In genomic region chr3:12286927-12287726, GRCh38 we compare ENCODE assay signal across 8 cellular contexts. TPM values are rescaled to one million over a fixed set of nuclear protein-coding genes. Genes with fewer than 3 reads are reported as not detected.
DNase-seq lines count a peak whose midpoint lies in the region; ATAC-seq and TF ChIP-seq lines count a peak whose summit lies in the region.

No MANE protein-coding gene starts in this region.

- no peaks in the 10 kb centered on the region for H3K9me3 ChIP-seq in mucosa of stomach (ENCODE audit: control insufficient read depth, low read length)

- TF ChIP-seq POLR2A in erythroblast (IDR thresholded peaks at IDR 0.05; ENCODE audit: low read length), result no peak

- DNase-seq in Calu3 (peak; percentile 68), LoVo (ENCODE audit: low spot score) (peak; percentile 42), G401 (ENCODE audit: low spot score) (no peak), erythroblast (lab: John Stamatoyannopoulos, UW) (no peak)
- DNase-seq in effector memory CD8-positive, alpha-beta T cell, result no peak
- DNase-seq in stimulated activated CD4-positive, alpha-beta T cell treated with anti-CD3 and anti-CD28 coated beads, Interleukin-4, amount 100 ng/mL, for 24 hours, result no peak

- H3K36me3 ChIP-seq in mucosa of stomach (ENCODE audit: control insufficient read depth, insufficient read depth, low read length), result no peaks in the 10 kb centered on the region

- peak overlapping the region; percentile 81 for H3K4me3 Mint-ChIP-seq in Calu3 (ENCODE audit: low read depth, unreplicated experiment)
- H3K4me3 Mint-ChIP-seq in effector memory CD8-positive, alpha-beta T cell, result peak overlapping the region; percentile 57 to 69

- intact Hi-C loops in Calu3 (cut with micrococcal nuclease; ENCODE audit: unreplicated experiment), result loop anchor here (5.0 kb wide), 4 partner anchors 65 to 195 kb away; partner anchors contain the start of gene TSEN2

- H3K4me1 Mint-ChIP-seq in Calu3 (ENCODE audit: low read depth, unreplicated experiment), result peaks cover 10% of the 10 kb centered on the region
- H3K4me1 Mint-ChIP-seq in effector memory CD8-positive, alpha-beta T cell (ENCODE audit: low read depth in 2 of 2), result no peaks in the 10 kb centered on the region

- CTCF ChIA-PET in Calu3 (lab: Charles Lee), result interaction anchor here (0.7 to 0.9 kb wide), 3 partner anchors 9 to 526 kb away, joined by 3 read pairs; no protein-coding TSS in a partner anchor

- no peak overlapping the region for H3K4me3 ChIP-seq in mucosa of stomach (ENCODE audit: low read length)

- peak overlapping the region; percentile 49 for H3K9ac ChIP-seq in mucosa of stomach (ENCODE audit: low read length)

- no peaks in the 10 kb centered on the region for H3K27me3 Mint-ChIP-seq in Calu3 (ENCODE audit: unreplicated experiment)
- H3K27me3 Mint-ChIP-seq in effector memory CD8-positive, alpha-beta T cell, result peaks cover 40 to 47% of the 10 kb centered on the region in 2 donors

- BruUV-seq in Calu3 (replicated peaks; lab: Mats Ljungman, UMichigan), result TSS peak; percentile 47

- no peaks in the 10 kb centered on the region for H3K27me3 ChIP-seq in mucosa of stomach (ENCODE audit: control insufficient read depth, insufficient read depth, low read length)

- ATAC-seq in effector memory CD8-positive, alpha-beta T cell (replicated peaks), result peak; percentile 12
- ATAC-seq in GM21526 (IDR thresholded peaks at IDR 0.05; ENCODE audit: low FRiP score, unreplicated experiment), result no peak

- no peak for TF ChIP-seq CTCF in Calu3 (IDR thresholded peaks at IDR 0.05; ENCODE audit: unreplicated experiment)

- H3K4me1 ChIP-seq in mucosa of stomach (ENCODE audit: control insufficient read depth, insufficient read depth, low read length), result no peaks in the 10 kb centered on the region

- H3K9me3 Mint-ChIP-seq in Calu3 (ENCODE audit: low read depth, unreplicated experiment), result no peaks in the 10 kb centered on the region
- H3K9me3 Mint-ChIP-seq in effector memory CD8-positive, alpha-beta T cell, result no peaks in the 10 kb centered on the region

- H3K36me3 Mint-ChIP-seq in Calu3 (ENCODE audit: insufficient read depth, unreplicated experiment), result peaks cover 60% of the 10 kb centered on the region
- H3K36me3 Mint-ChIP-seq in effector memory CD8-positive, alpha-beta T cell (ENCODE audit: insufficient read depth), result no peaks in the 10 kb centered on the region

- peak overlapping the region; percentile 84 for H3K27ac Mint-ChIP-seq in Calu3 (ENCODE audit: unreplicated experiment)
- no peak overlapping the region for H3K27ac Mint-ChIP-seq in effector memory CD8-positive, alpha-beta T cell

- in situ Hi-C loops in G401 (cut with HindIII; ENCODE audit: low sequenced_read_pairs), result no loop called here

RNA-seq across cellular contexts. Expression of gene PPARG, which starts 1.7 kb away (rescaled TPM):
- 81.5 and 85.8 TPM in 2 replicates for total RNA-seq in Calu3 (2022)
- not detected in 2 replicates for total RNA-seq in G401 (2014; rRNA removed; shearing (Covaris generic))

Comparison
In these comparisons a context has a peak if more than half of its experiments do, and no peak if none do; other contexts are left out.
1. DNase-seq: peak in Calu3 (single experiment) and LoVo (single experiment); none in effector memory CD8-positive, alpha-beta T cell (0 of 3), G401 (single experiment), stimulated activated CD4-positive, alpha-beta T cell treated with anti-CD3 and anti-CD28 coated beads, Interleukin-4, amount 100 ng/mL, for 24 hours (single experiment) and erythroblast (0 of 2).
2. RNA of gene PPARG, which starts 1.7 kb away (total RNA-seq): 81.5 to 85.8 TPM in Calu3; not detected in G401; every median in the first group is over 10 times any median in the second.